Comparison of ENCODE assay signal across 18 cellular contexts in the genomic region with DNA sequence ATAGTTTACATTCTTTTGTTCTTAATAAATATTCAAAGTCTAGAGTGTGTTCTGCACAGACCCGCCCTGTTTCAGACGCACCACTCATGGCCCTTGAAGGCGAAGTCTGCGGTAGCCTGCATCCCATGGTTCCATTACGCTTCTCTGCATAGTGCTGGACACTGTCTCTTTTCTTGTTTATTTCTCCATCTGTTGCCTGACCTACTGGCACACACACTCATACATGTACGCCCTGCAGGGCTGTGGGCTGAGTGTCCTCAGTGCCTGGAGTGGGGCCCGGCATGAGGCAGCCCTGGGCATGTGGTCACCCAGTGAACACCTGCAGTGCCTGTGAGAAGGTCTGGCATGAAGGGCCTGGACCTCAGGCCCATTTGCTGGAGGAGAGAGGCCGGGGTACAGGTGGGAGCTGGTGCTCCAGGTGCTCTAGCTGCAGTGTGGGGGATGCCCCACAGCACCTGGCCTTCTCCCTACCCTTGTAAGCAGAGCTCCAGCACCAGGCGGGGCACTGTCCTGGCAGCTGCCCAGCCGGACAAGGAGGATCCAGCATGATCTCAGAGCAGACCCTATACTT.
DNase-seq lines count a peak whose midpoint lies in the region; ATAC-seq and TF ChIP-seq lines count a peak whose summit lies in the region.
"Had no signal": no experiment of that assay in that cellular context is flagged by ENCODE, and none has a peak within 500 bp of the region (broad histone marks: within the 10 kb centered on the region; RNA-seq: fewer than 3 reads in every experiment).

No MANE protein-coding gene starts in this region.

- no peak overlapping the region for H3K4me3 ChIP-seq in tibial artery

- TF ChIP-seq CTCF in glutamatergic neuron (IDR thresholded peaks at IDR 0.05; ENCODE audit: partially characterized antibody, unreplicated experiment) (no peak), tibial artery (IDR thresholded peaks at IDR 0.05) (no peak), WTC11 (IDR thresholded peaks at IDR 0.05) (no peak)

- H3K36me3 Mint-ChIP-seq in glutamatergic neuron (ENCODE audit: unreplicated experiment) (peaks cover 11% of the 10 kb centered on the region), WTC11 (peaks cover 11% of the 10 kb centered on the region)

- POLR2A ChIA-PET in WTC11 (lab: Charles Lee), result no interaction called here

- CTCF ChIA-PET in WTC11 (lab: Charles Lee), result interaction anchor here (1.0 to 1.6 kb wide), 2 partner anchors 339 to 364 kb away, joined by 3 read pairs; no protein-coding TSS in a partner anchor

- peak; percentile 50 for DNase-seq in activated effector memory CD4-positive, alpha-beta T cell treated with anti-CD3 and anti-CD28 coated beads, Interleukin-2, amount 50 U/mL, for 16 hours
- DNase-seq in activated effector memory CD4-positive, alpha-beta T cell treated with Interleukin-2 at 50 U/mL for 16 hours, result no peak
- DNase-seq in NCI-H510A treated with DMSO at 0.1 percent for 48 hours (lab: John Stamatoyannopoulos, UW), result peak; percentile 68
- peak; percentile 10 for DNase-seq in glutamatergic neuron
- DNase-seq in tibial artery, result peak; percentile 16 to 55
- DNase-seq in WTC11 (ENCODE audit: low spot score), result no peak
- DNase-seq in amygdala (lab: John Stamatoyannopoulos, UW), result no peak
- DNase-seq: ACHN; activated B cell treated with CpG ODN at 0.5 μM for 24 hours; activated CD8-positive, alpha-beta memory T cell treated with anti-CD3 and anti-CD28 coated beads for 24 hours; activated gamma-delta T cell; CD4-positive, alpha-beta memory T cell; HCEC 1CT; stimulated activated naive CD4-positive, alpha-beta T cell; trophoblast cell had no signal

- no peaks in the 10 kb centered on the region for H3K4me1 ChIP-seq in tibial artery

- peaks cover 9% of the 10 kb centered on the region for H3K27me3 Mint-ChIP-seq in glutamatergic neuron (ENCODE audit: unreplicated experiment)
- no peaks in the 10 kb centered on the region for H3K27me3 Mint-ChIP-seq in WTC11 (ENCODE audit: low read depth)
- H3K27me3 Mint-ChIP-seq: activated B cell treated with CpG ODN at 0.5 μM for 24 hours; CD4-positive, alpha-beta memory T cell had no signal

- ATAC-seq in WTC11, result no peak
- no peak for ATAC-seq in GM18519 (IDR thresholded peaks at IDR 0.05; ENCODE audit: low FRiP score, unreplicated experiment)

- no peaks in the 10 kb centered on the region for H3K27me3 ChIP-seq in tibial artery

- intact Hi-C loops in tibial artery (cut with DNase I; ENCODE audit: low total_unique reads), result no loop called here

- H3K9me3 Mint-ChIP-seq in glutamatergic neuron (ENCODE audit: unreplicated experiment), result peaks cover 15% of the 10 kb centered on the region
- peaks cover 10% of the 10 kb centered on the region for H3K9me3 Mint-ChIP-seq in WTC11
- H3K9me3 Mint-ChIP-seq: activated B cell treated with CpG ODN at 0.5 μM for 24 hours; nephron; T-helper 1 cell treated with Interleukin-12 subunit alpha and Interleukin-12 subunit beta and Interleukin-4 antibody, amounts not matched to agents 30 μg/mL and 1 μg/mL, for 36 hours had no signal

- H3K4me1 Mint-ChIP-seq in glutamatergic neuron (ENCODE audit: low read depth, unreplicated experiment), result peaks cover 5% of the 10 kb centered on the region
- H3K4me1 Mint-ChIP-seq in WTC11, result no peaks in the 10 kb centered on the region

- H3K36me3 ChIP-seq in tibial artery, result peaks cover 7 to 31% (median 14%) of the 10 kb centered on the region in 3 donors

- H3K9me3 ChIP-seq in tibial artery, result no peaks in the 10 kb centered on the region

- H3K4me3 Mint-ChIP-seq in glutamatergic neuron (ENCODE audit: unreplicated experiment), result no peak overlapping the region
- no peak overlapping the region for H3K4me3 Mint-ChIP-seq in WTC11
- H3K4me3 Mint-ChIP-seq: activated B cell treated with CpG ODN at 0.5 μM for 24 hours; CD4-positive, alpha-beta memory T cell; nephron; T-helper 1 cell treated with Interleukin-12 subunit alpha and Interleukin-12 subunit beta and Interleukin-4 antibody, amounts not matched to agents 30 μg/mL and 1 μg/mL, for 36 hours had no signal

- no peak overlapping the region for H3K27ac ChIP-seq in tibial artery

- no peak overlapping the region for H3K27ac Mint-ChIP-seq in glutamatergic neuron (ENCODE audit: unreplicated experiment)
- H3K27ac Mint-ChIP-seq in WTC11, result no peak overlapping the region
- H3K27ac Mint-ChIP-seq: activated B cell treated with CpG ODN at 0.5 μM for 24 hours; CD4-positive, alpha-beta memory T cell; T-helper 1 cell treated with Interleukin-12 subunit alpha and Interleukin-12 subunit beta and Interleukin-4 antibody, amounts not matched to agents 30 μg/mL and 1 μg/mL, for 36 hours had no signal

TF ChIP-seq in WTC11, 78 proteins besides CTCF, POLR2A, EP300 and RAD21 (continues in another document):
- no peak for TF ChIP-seq NR3C1 (CRISPR knock-in tag; conservative IDR thresholded peaks at IDR 0.05; ENCODE audit: low read depth)
- no peak for TF ChIP-seq ZNF396 (CRISPR knock-in tag; IDR thresholded peaks at IDR 0.05; ENCODE audit: borderline replicate concordance)
- TF ChIP-seq ZNF219 (CRISPR knock-in tag; IDR thresholded peaks at IDR 0.05; ENCODE audit: borderline replicate concordance), result no peak
- TF ChIP-seq ARID4B (CRISPR knock-in tag; IDR thresholded peaks at IDR 0.05; ENCODE audit: borderline replicate concordance), result no peak
- no peak for TF ChIP-seq ERG (CRISPR knock-in tag; IDR thresholded peaks at IDR 0.05)
- TF ChIP-seq PRDM15 (CRISPR knock-in tag; IDR thresholded peaks at IDR 0.05), result no peak

Comparison
In these comparisons a context has a peak if more than half of its experiments do, and no peak if none do; other contexts are left out.
1. DNase-seq: peak in activated effector memory CD4-positive, alpha-beta T cell treated with anti-CD3 and anti-CD28 coated beads, Interleukin-2, amount 50 U/mL, for 16 hours (single experiment), NCI-H510A treated with DMSO at 0.1 percent for 48 hours (single experiment), glutamatergic neuron (single experiment) and tibial artery (2 of 2); none in activated effector memory CD4-positive, alpha-beta T cell treated with Interleukin-2 at 50 U/mL for 16 hours (single experiment), WTC11 (single experiment) and amygdala (0 of 56).